ENCODE assay signal across 29 cellular contexts in the genomic region with DNA sequence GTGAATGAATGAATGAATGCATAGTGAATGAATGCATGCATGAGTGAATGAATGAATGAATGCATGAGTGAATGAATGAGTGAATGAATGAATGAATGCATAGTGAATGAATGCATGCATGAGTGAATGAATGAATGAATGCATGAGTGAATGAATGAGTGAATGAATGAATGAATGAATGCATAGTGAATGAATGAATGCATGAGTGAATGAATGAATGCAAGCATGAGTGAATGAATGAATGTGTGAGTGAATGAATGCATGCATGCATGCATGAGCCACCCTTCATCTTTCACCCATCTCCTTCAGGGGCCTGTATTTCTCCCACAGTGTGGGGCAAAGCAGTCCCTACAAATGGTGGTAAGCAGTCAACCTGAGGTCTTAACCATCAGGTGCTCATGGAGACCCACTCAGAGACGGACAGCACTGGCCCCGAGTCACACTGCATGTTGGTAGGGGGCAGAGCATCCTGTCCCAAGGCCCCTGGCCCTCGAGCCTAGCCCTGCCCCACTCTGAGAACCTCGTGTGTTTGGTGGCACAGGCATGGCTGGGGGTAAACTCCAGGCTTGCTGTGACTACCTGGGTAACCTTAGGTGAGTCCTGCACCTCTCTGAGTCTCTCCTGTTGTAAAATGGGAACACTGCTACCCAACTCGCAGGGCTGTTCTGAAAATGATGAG. TPM values are rescaled to one million over a fixed set of nuclear protein-coding genes. Genes with fewer than 3 reads are reported as not detected.
A peak's percentile ranks its signal among the peaks of the same experiment; 100 is the strongest.
DNase-seq lines count a peak whose midpoint lies in the region; ATAC-seq, FAIRE-seq and TF ChIP-seq lines count a peak whose summit lies in the region.
"Had no signal": no experiment of that assay in that cellular context is flagged by ENCODE, and none has a peak within 500 bp of the region (broad histone marks: within the 10 kb centered on the region; RNA-seq: fewer than 3 reads in every experiment).

No MANE protein-coding gene starts in this region.

- H2AFZ ChIP-seq in K562 (ENCODE audit: low read depth, low read length) (no peak overlapping the region), HepG2 (ENCODE audit: low read length) (no peak overlapping the region), mammary epithelial cell (ENCODE audit: low read depth, low read length) (no peak overlapping the region)

- peak; percentile 91 for FAIRE-seq in GM12891 (lab: Jason Lieb, UNC)
- FAIRE-seq in HTR-8/SVneo (lab: Jason Lieb, UNC): peak; percentile 40
- no peak for FAIRE-seq in K562 (lab: Jason Lieb, UNC)
- FAIRE-seq in HepG2 (lab: Jason Lieb, UNC): no peak
- FAIRE-seq: GM18507 had no signal

- TF ChIP-seq CTCF in K562 (IDR thresholded peaks at IDR 0.05 in 2 of 3, conservative IDR thresholded peaks at IDR 0.05 in 1 of 3; ENCODE audit: insufficient read depth in 2 of 3, low read depth in 1 of 3, low read length in 3 of 3) (no peak), HepG2 (CRISPR knock-in tag; IDR thresholded peaks at IDR 0.05) (no peak), mammary epithelial cell (conservative IDR thresholded peaks at IDR 0.05 in 1 of 2, IDR thresholded peaks at IDR 0.05 in 1 of 2; ENCODE audit: extremely low read depth in 1 of 2, insufficient read depth in 1 of 2, low read depth in 1 of 2, low read length in 2 of 2) (no peak)

- DNase-seq in GM12891 (ENCODE audit: insufficient read length, low spot score) (no peak), HTR-8/SVneo (ENCODE audit: insufficient read length, low spot score) (no peak), K562 (ENCODE audit: extremely low read depth in 1 of 4, low spot score in 3 of 4) (no peak), HepG2 (ENCODE audit: low spot score) (no peak), inferior parietal cortex (ENCODE audit: extremely low spot score) (no peak), MG63 (no peak), mammary epithelial cell (no peak)
- DNase-seq: activated CD4-positive, alpha-beta T cell treated with anti-CD3 and anti-CD28 coated beads for 1 hour; activated CD8-positive, alpha-beta memory T cell treated with anti-CD3 and anti-CD28 coated beads for 24 hours; activated gamma-delta T cell; activated T-cell treated with anti-CD3 and anti-CD28 coated beads, Interleukin-2, amount 50 U/mL, for 1 hour; body of pancreas; DMS79; GF-D8; heart right ventricle; kidney glomerular epithelial cell; NCI-H1092 treated with DMSO at 0.1 percent for 48 hours; NCI-H187 treated with DMSO at 0.1 percent for 48 hours; NCI-H526 treated with DMSO at 0.1 percent for 48 hours; posterior cingulate gyrus; right cardiac atrium; stimulated activated CD4-positive, alpha-beta T cell treated with anti-CD3 and anti-CD28 coated beads, Interleukin-2, amount 100 ng/mL, for 24 hours; T-helper 17 cell; trophoblast cell had no signal

- 4% methylated on average over 5 of the region's 5 CpGs for WGBS in K562 (ENCODE audit: insufficient coverage, low coverage, missing lambda C conversion rate)
- WGBS in HepG2 (ENCODE audit: low lambda C conversion rate): 100% methylated on average over 1 of the region's 5 CpGs
- WGBS in mammary epithelial cell (ENCODE audit: low coverage, missing lambda C conversion rate): 62% methylated on average over 4 of the region's 5 CpGs

- H3K4me2 ChIP-seq in K562 (ENCODE audit: insufficient read depth, low read length): no peak overlapping the region
- H3K4me2 ChIP-seq in HepG2 (ENCODE audit: low read depth, low read length): no peak overlapping the region
- H3K4me2 ChIP-seq in mammary epithelial cell (ENCODE audit: insufficient read depth, low read depth, low read length): no peak overlapping the region

- intact Hi-C loops in K562 (cut with micrococcal nuclease) (no loop called here), HepG2 (cut with micrococcal nuclease; ENCODE audit: unreplicated experiment) (no loop called here), mammary epithelial cell (cut with micrococcal nuclease) (no loop called here)

- H3K9me1 ChIP-seq in K562 (ENCODE audit: control insufficient read depth, insufficient read depth, low read length): no peaks in the 10 kb centered on the region

- no peak for TF ChIP-seq POLR2A in GM12891 (IDR thresholded peaks at IDR 0.05; ENCODE audit: low read depth, low read length)
- TF ChIP-seq POLR2A in K562 (conservative IDR thresholded peaks at IDR 0.05): no peak
- TF ChIP-seq POLR2A in HepG2 (IDR thresholded peaks at IDR 0.05; ENCODE audit: insufficient read depth in 1 of 2, low read depth in 2 of 2, low read length in 2 of 2): no peak

- no TSS peak for BruUV-seq in K562 (replicated peaks; lab: Mats Ljungman, UMichigan)
- no TSS peak for BruUV-seq in HepG2 (replicated peaks; lab: Mats Ljungman, UMichigan)
- no TSS peak for BruUV-seq in mammary epithelial cell (replicated peaks; lab: Mats Ljungman, UMichigan)

- no peak overlapping the region for H3K4me3 ChIP-seq in K562
- H3K4me3 ChIP-seq in HepG2 (replicated peaks in 1 of 3; ENCODE audit: insufficient read depth in 1 of 3, low read depth in 2 of 3, low read length in 3 of 3): no peak overlapping the region
- H3K4me3 ChIP-seq in MG63: no peak overlapping the region
- H3K4me3 ChIP-seq in mammary epithelial cell (replicated peaks in 1 of 3; ENCODE audit: insufficient read depth in 1 of 3, low read depth in 2 of 3, low read length in 3 of 3): no peak overlapping the region
- H3K4me3 ChIP-seq: body of pancreas, heart right ventricle, lung had no signal

- TF ChIP-seq EP300 in K562 (IDR thresholded peaks at IDR 0.05; ENCODE audit: low read length): no peak
- TF ChIP-seq EP300 in HepG2 (IDR thresholded peaks at IDR 0.05; ENCODE audit: low read depth in 2 of 2, low read length in 2 of 2): no peak
- TF ChIP-seq EP300 in HepG2 (CRISPR knock-in tag; IDR thresholded peaks at IDR 0.05; ENCODE audit: borderline replicate concordance): no peak

- H3K9ac ChIP-seq in K562 (ENCODE audit: insufficient read depth in 1 of 2, low read depth in 2 of 2, low read length in 2 of 2) (no peak overlapping the region), HepG2 (ENCODE audit: insufficient read depth, low read depth, low read length) (no peak overlapping the region), mammary epithelial cell (ENCODE audit: insufficient read depth, low read length) (no peak overlapping the region)

- no peak overlapping the region for H3K27ac ChIP-seq in K562 (ENCODE audit: extremely low read depth, low read depth, low read length)
- H3K27ac ChIP-seq in HepG2 (ENCODE audit: extremely low read length, insufficient read depth, low read length): no peak overlapping the region
- no peak overlapping the region for H3K27ac ChIP-seq in mammary epithelial cell (ENCODE audit: insufficient read depth, low read depth, low read length)
- H3K27ac ChIP-seq: body of pancreas, heart right ventricle had no signal

- no peak for TF ChIP-seq RAD21 in K562 (CRISPR knock-in tag; conservative IDR thresholded peaks at IDR 0.05 in 1 of 2, IDR thresholded peaks at IDR 0.05 in 1 of 2)
- no peak for TF ChIP-seq RAD21 in HepG2 (CRISPR knock-in tag; IDR thresholded peaks at IDR 0.05)

- H4K20me1 ChIP-seq in K562 (replicated peaks; ENCODE audit: control insufficient read depth, insufficient read depth, low read length) (peaks cover 13% of the 10 kb centered on the region; the same call in 1 of the 2 replicates), HepG2 (ENCODE audit: insufficient read depth, low read length) (0 out of 2 replicates have a peak, but pooled peaks cover 2% of the 10 kb centered on the region), mammary epithelial cell (ENCODE audit: insufficient read depth, low read length) (no peaks in the 10 kb centered on the region)

- peak; percentile 39 for ATAC-seq in K562
- no peak; the same call in 2 of the 3 replicates for ATAC-seq in HepG2
- ATAC-seq in GM19395 (IDR thresholded peaks at IDR 0.05; ENCODE audit: unreplicated experiment): no peak
- ATAC-seq: body of pancreas, heart right ventricle, right cardiac atrium, T-helper 17 cell had no signal

- H3K36me3 ChIP-seq in K562 (ENCODE audit: control insufficient read depth, insufficient read depth, low read length) (no peaks in the 10 kb centered on the region), HepG2 (replicated peaks in 1 of 2; ENCODE audit: control insufficient read depth in 1 of 2, insufficient read depth in 2 of 2, low read length in 2 of 2) (no peaks in the 10 kb centered on the region), MG63 (no peaks in the 10 kb centered on the region), mammary epithelial cell (ENCODE audit: insufficient read depth, low read length) (no peaks in the 10 kb centered on the region)
- H3K36me3 ChIP-seq: heart right ventricle had no signal

- H3K9me3 ChIP-seq in K562 (replicated peaks; ENCODE audit: control insufficient read depth, insufficient read depth, low read depth, low read length): no peaks in the 10 kb centered on the region
- H3K9me3 ChIP-seq in HepG2 (ENCODE audit: low read length): no peaks in the 10 kb centered on the region
- H3K9me3 ChIP-seq in MG63: no peaks in the 10 kb centered on the region
- H3K9me3 ChIP-seq in mammary epithelial cell (replicated peaks; ENCODE audit: insufficient read depth, low read length): no peaks in the 10 kb centered on the region
- H3K9me3 ChIP-seq: body of pancreas, heart right ventricle had no signal

- in situ Hi-C loops in K562 (cut with MboI): loop anchor here (5.0 to 25.0 kb wide), 2 partner anchors 275 to 1060 kb away; partner anchors contain the start of gene HTR6
- in situ Hi-C loops in HepG2 (cut with HindIII; ENCODE audit: extremely low pct_ligation_motif_present, low pct_unique_long_range_greater_than_20kb): loop anchor here (5.0 kb wide), 1 partner anchor 80 kb away; no protein-coding TSS in a partner anchor
- in situ Hi-C loops in mammary epithelial cell (cut with MboI; ENCODE audit: low sequenced_read_pairs in 2 of 2): loop anchor here (5.0 kb wide), 2 partner anchors 60 to 220 kb away; no protein-coding TSS in a partner anchor

- dilution Hi-C loops in mammary epithelial cell (cut with HindIII; ENCODE audit: low sequenced_read_pairs): no loop called here

- POLR2A ChIA-PET in K562 (lab: Yijun Ruan, JAX) (no interaction called here), HepG2 (lab: Yijun Ruan, JAX) (no interaction called here)

- CTCF ChIA-PET in K562 (lab: Yijun Ruan, JAX; ENCODE audit: low intra/inter-chr PET ratio) (no interaction called here), HepG2 (lab: Yijun Ruan, JAX; ENCODE audit: low intra/inter-chr PET ratio, low total read pairs) (no interaction called here), mammary epithelial cell (lab: Charles Lee; ENCODE audit: low non-redundant PET) (no interaction called here)

- H3K79me2 ChIP-seq in K562 (ENCODE audit: control insufficient read depth, insufficient read depth, low read length) (no peaks in the 10 kb centered on the region), HepG2 (ENCODE audit: insufficient read depth, low read length) (no peaks in the 10 kb centered on the region), mammary epithelial cell (ENCODE audit: insufficient read depth, low read length) (no peaks in the 10 kb centered on the region)

- H3K27me3 ChIP-seq in K562 (ENCODE audit: control insufficient read depth in 2 of 2, insufficient read depth in 2 of 2, low read length in 2 of 2) (peaks cover 23 to 60% of the 10 kb centered on the region in 2 experiments; a peak in 4 of 5 replicates), HepG2 (ENCODE audit: control insufficient read depth in 1 of 2, insufficient read depth in 2 of 2, low read length in 2 of 2) (peaks cover 0 to 45% of the 10 kb centered on the region in 2 experiments; a peak in 3 of 5 replicates), MG63 (no peaks in the 10 kb centered on the region), mammary epithelial cell (ENCODE audit: insufficient read depth, low read length) (no peaks in the 10 kb centered on the region)
- H3K27me3 ChIP-seq: body of pancreas had no signal

- no peaks in the 10 kb centered on the region for H3K4me1 ChIP-seq in K562 (replicated peaks in 1 of 2; ENCODE audit: control insufficient read depth in 2 of 2, insufficient read depth in 2 of 2, low read length in 2 of 2)
- no peaks in the 10 kb centered on the region for H3K4me1 ChIP-seq in HepG2 (ENCODE audit: insufficient read depth, low read length)
- no peaks in the 10 kb centered on the region for H3K4me1 ChIP-seq in mammary epithelial cell (ENCODE audit: insufficient read depth, low read length)
- H3K4me1 ChIP-seq: body of pancreas, heart right ventricle had no signal

RNA-seq across cellular contexts. Expression of gene PAX7, which starts 28.0 kb away (rescaled TPM):
- polyA plus RNA-seq in GM12891 (2012; ENCODE audit: low read depth, missing spikeins): 0.01 TPM
- total RNA-seq in K562 (2011; cell fraction: chromatin; rRNA removed; ENCODE audit: low replicate concordance): not detected in 2 replicates
- total RNA-seq in K562 (2011; cell fraction: nucleolus; rRNA removed): not detected in 2 replicates
- total RNA-seq in K562 (2011; cell fraction: nucleoplasm; rRNA removed): not detected in 2 replicates
- not detected in 2 replicates for total RNA-seq in K562 (2014; rRNA removed)
- total RNA-seq in K562 (2014; rRNA removed; fragmentation: Illumina TruSeq; extraction: Trizol): not detected in 2 replicates
- not detected in 2 replicates for total RNA-seq in K562 (2015; rRNA removed; fragmentation: Illumina TruSeq; extraction: Trizol)
- not detected in 2 replicates for total RNA-seq in K562 (2021)
- not detected in 2 replicates for polyA plus RNA-seq in K562 (2011; rRNA removed)
- not detected in 2 replicates for polyA plus RNA-seq in K562 (2011; cell fraction: cytosol; rRNA removed)
- not detected in 2 replicates for polyA plus RNA-seq in K562 (2011; cell fraction: nucleus; rRNA removed)
- polyA plus RNA-seq in K562 (2012): not detected in 2 replicates
- not detected in 2 replicates for polyA plus RNA-seq in K562 (2014; fragmentation: Illumina TruSeq; extraction: Trizol)
- not detected for polyA plus RNA-seq in K562 (2014; fragmentation: Nextera tagmentation; extraction: Ambion mirVana)
- not detected in 2 replicates for polyA plus RNA-seq in K562 (2014; rRNA removed)
- not detected in 2 replicates for polyA minus RNA-seq in K562 (2011; rRNA and poly(A)+ RNA removed)
- not detected in 2 replicates for polyA minus RNA-seq in K562 (2011; cell fraction: cytosol; rRNA and poly(A)+ RNA removed)
- polyA minus RNA-seq in K562 (2011; cell fraction: nucleus; rRNA and poly(A)+ RNA removed): not detected in 2 replicates
- not detected in 2 replicates for total RNA-seq in HepG2 (2016; rRNA removed; fragmentation: Illumina TruSeq; extraction: Trizol)
- total RNA-seq in HepG2 (2016; cell fraction: cytosol; rRNA removed; fragmentation: Illumina TruSeq; extraction: Trizol; ENCODE audit: low read depth): not detected in 2 replicates
- total RNA-seq in HepG2 (2016; cell fraction: insoluble cytoplasmic fraction; rRNA removed; fragmentation: Illumina TruSeq; extraction: Trizol): not detected in 2 replicates
- total RNA-seq in HepG2 (2016; cell fraction: membrane; rRNA removed; fragmentation: Illumina TruSeq; extraction: Trizol): not detected in 2 replicates
- not detected in 2 replicates for total RNA-seq in HepG2 (2016; cell fraction: nucleus; rRNA removed; fragmentation: Illumina TruSeq; extraction: Trizol)
- polyA plus RNA-seq in HepG2 (2011; rRNA removed): not detected in 2 replicates
- not detected in 2 replicates for polyA plus RNA-seq in HepG2 (2011; cell fraction: cytosol; rRNA removed)
- polyA plus RNA-seq in HepG2 (2011; cell fraction: nucleus; rRNA removed): not detected in 2 replicates
- polyA plus RNA-seq in HepG2 (2012): not detected in 2 replicates
- polyA plus RNA-seq in HepG2 (2016; cell fraction: cytosol; fragmentation: Illumina TruSeq; extraction: Trizol; ENCODE audit: low read depth): not detected in 2 replicates
- not detected in 2 replicates for polyA plus RNA-seq in HepG2 (2016; cell fraction: insoluble cytoplasmic fraction; fragmentation: Illumina TruSeq; extraction: Trizol; ENCODE audit: low read depth)
- polyA plus RNA-seq in HepG2 (2016; cell fraction: membrane; fragmentation: Illumina TruSeq; extraction: Trizol; ENCODE audit: low read depth): not detected in 2 replicates
- polyA plus RNA-seq in HepG2 (2016; cell fraction: nucleus; fragmentation: Illumina TruSeq; extraction: Trizol; ENCODE audit: insufficient read depth, low read depth): not detected in 2 replicates
- polyA minus RNA-seq in HepG2 (2011; rRNA and poly(A)+ RNA removed; ENCODE audit: low replicate concordance): not detected in 2 replicates
- polyA minus RNA-seq in HepG2 (2011; cell fraction: cytosol; rRNA and poly(A)+ RNA removed): not detected in 2 replicates
- polyA minus RNA-seq in HepG2 (2011; cell fraction: nucleus; rRNA and poly(A)+ RNA removed): not detected in 2 replicates
- total RNA-seq in MG63 (2014; rRNA removed; shearing (Covaris generic); ENCODE audit: low replicate concordance): not detected in 2 replicates
- total RNA-seq in mammary epithelial cell: not detected
- not detected for polyA plus RNA-seq in mammary epithelial cell
- polyA minus RNA-seq in mammary epithelial cell: not detected
- total RNA-seq: body of pancreas, heart right ventricle, right cardiac atrium, subcutaneous adipose tissue, T-helper 17 cell had no signal
- polyA plus RNA-seq: BJ, heart right ventricle, lung, right cardiac atrium had no signal
